22 cellular contexts compared by ENCODE assay signal in genomic region chr16:84656557-84657130, GRCh38. TPM values are rescaled to one million over a fixed set of nuclear protein-coding genes. Genes with fewer than 3 reads are reported as not detected.
DNase-seq lines count a peak whose midpoint lies in the region; ATAC-seq and TF ChIP-seq lines count a peak whose summit lies in the region.
"Had no signal": no experiment of that assay in that cellular context is flagged by ENCODE, and none has a peak within 500 bp of the region (broad histone marks: within the 10 kb centered on the region; RNA-seq: fewer than 3 reads in every experiment).

No MANE protein-coding gene starts in this region.

- H4K20me1 ChIP-seq in BLaER1, result peaks cover 76% of the 10 kb centered on the region

- no peak for DNase-seq in CD4-positive, alpha-beta T cell
- no peak for DNase-seq in activated CD8-positive, alpha-beta T cell treated with anti-CD3 and anti-CD28 coated beads for 36 hours
- DNase-seq in memory B cell (ENCODE audit: low spot score in 2 of 2) (peak in 1 of 2 donors; percentile 30), Ammon's horn (ENCODE audit: low spot score) (no peak), cardiac septum (ENCODE audit: low spot score) (no peak), endothelial cell (ENCODE audit: low spot score) (no peak)
- DNase-seq: glutamatergic neuron; H7; Kasumi-1; NCI-H1048; NCI-H2029; NCI-H446; SJCRH30; stimulated activated CD4-positive, alpha-beta T cell treated with anti-CD3 and anti-CD28 coated beads, Interleukin-1b, Interleukin-23, amount 100 ng/mL, for 48 hours; stimulated activated naive CD4-positive, alpha-beta T cell treated with Interleukin-2 at 50 U/mL for 16 hours; trophoblast cell; WERI-Rb-1 had no signal

- no peak for TF ChIP-seq CTCF in CD4-positive, alpha-beta T cell (IDR thresholded peaks at IDR 0.05)
- TF ChIP-seq CTCF in activated CD8-positive, alpha-beta T cell treated with anti-CD3 and anti-CD28 coated beads for 36 hours (IDR thresholded peaks at IDR 0.05), result no peak
- TF ChIP-seq CTCF in endothelial cell (IDR thresholded peaks at IDR 0.05; ENCODE audit: unreplicated experiment), result no peak

- intact Hi-C loops in CD4-positive, alpha-beta T cell (cut with DNase I, micrococcal nuclease), result no loop called here
- intact Hi-C loops in activated CD8-positive, alpha-beta T cell treated with anti-CD3 and anti-CD28 coated beads for 36 hours (cut with micrococcal nuclease), result no loop called here
- intact Hi-C loops in cardiac septum (cut with DNase I), result no loop called here

- H3K27ac ChIP-seq in BLaER1, result no peak overlapping the region
- H3K27ac ChIP-seq in CD4-positive, alpha-beta T cell (ENCODE audit: low read depth, low read length), result no peak overlapping the region
- H3K27ac ChIP-seq: SJCRH30, WERI-Rb-1 had no signal

- peaks cover 93% of the 10 kb centered on the region for H3K36me3 Mint-ChIP-seq in CD4-positive, alpha-beta T cell (ENCODE audit: low read depth)
- peaks cover 55% of the 10 kb centered on the region for H3K36me3 Mint-ChIP-seq in activated CD8-positive, alpha-beta T cell treated with anti-CD3 and anti-CD28 coated beads for 36 hours (ENCODE audit: low read depth)
- peaks cover 28% of the 10 kb centered on the region for H3K36me3 Mint-ChIP-seq in memory B cell
- H3K36me3 Mint-ChIP-seq in endothelial cell (ENCODE audit: low read depth, unreplicated experiment), result peaks cover 27% of the 10 kb centered on the region

- peak overlapping the region; percentile 20 for H3K4me3 Mint-ChIP-seq in CD4-positive, alpha-beta T cell
- no peak overlapping the region for H3K4me3 Mint-ChIP-seq in activated CD8-positive, alpha-beta T cell treated with anti-CD3 and anti-CD28 coated beads for 36 hours
- H3K4me3 Mint-ChIP-seq in memory B cell, result peak overlapping the region; percentile 82
- H3K4me3 Mint-ChIP-seq in endothelial cell (ENCODE audit: unreplicated experiment), result no peak overlapping the region
- H3K4me3 Mint-ChIP-seq: brain, neural crest cell had no signal

- H3K9me3 ChIP-seq in BLaER1, result no peaks in the 10 kb centered on the region
- H3K9me3 ChIP-seq in CD4-positive, alpha-beta T cell (ENCODE audit: control insufficient read depth, low read length), result no peaks in the 10 kb centered on the region
- H3K9me3 ChIP-seq: SJCRH30 had no signal

- H3K4me2 ChIP-seq in BLaER1, result peak overlapping the region; percentile 29

- H3K4me3 ChIP-seq in BLaER1, result no peak overlapping the region
- H3K4me3 ChIP-seq: SJCRH30 had no signal

- peak overlapping the region; percentile 47 for H3K27ac Mint-ChIP-seq in CD4-positive, alpha-beta T cell
- peak overlapping the region; percentile 46 for H3K27ac Mint-ChIP-seq in activated CD8-positive, alpha-beta T cell treated with anti-CD3 and anti-CD28 coated beads for 36 hours
- H3K27ac Mint-ChIP-seq in memory B cell (peak overlapping the region; percentile 74), endothelial cell (ENCODE audit: unreplicated experiment) (no peak overlapping the region)
- H3K27ac Mint-ChIP-seq: brain, progenitor cell of endocrine pancreas had no signal

- CTCF ChIA-PET in CD4-positive, alpha-beta T cell (lab: Charles Lee), result interaction anchor here (1.0 kb wide), 1 partner anchor 70 kb away, joined by 3 read pairs; no protein-coding TSS in a partner anchor
- CTCF ChIA-PET in activated CD8-positive, alpha-beta T cell treated with anti-CD3 and anti-CD28 coated beads for 36 hours (lab: Charles Lee), result interaction anchor here (2.6 kb wide), 1 partner anchor 15 kb away, joined by 13 read pairs; no protein-coding TSS in a partner anchor

- H3K27me3 Mint-ChIP-seq in CD4-positive, alpha-beta T cell, result no peaks in the 10 kb centered on the region
- no peaks in the 10 kb centered on the region for H3K27me3 Mint-ChIP-seq in activated CD8-positive, alpha-beta T cell treated with anti-CD3 and anti-CD28 coated beads for 36 hours
- no peaks in the 10 kb centered on the region for H3K27me3 Mint-ChIP-seq in memory B cell
- peaks cover 5% of the 10 kb centered on the region for H3K27me3 Mint-ChIP-seq in endothelial cell (ENCODE audit: unreplicated experiment)
- H3K27me3 Mint-ChIP-seq: brain, progenitor cell of endocrine pancreas had no signal

- peaks cover 14% of the 10 kb centered on the region for H3K4me1 ChIP-seq in BLaER1
- H3K4me1 ChIP-seq: SJCRH30 had no signal

- H3K9ac ChIP-seq in BLaER1, result no peak overlapping the region

- H3K4me1 Mint-ChIP-seq in CD4-positive, alpha-beta T cell (ENCODE audit: low read depth), result peaks cover 55% of the 10 kb centered on the region
- peaks cover 43% of the 10 kb centered on the region for H3K4me1 Mint-ChIP-seq in activated CD8-positive, alpha-beta T cell treated with anti-CD3 and anti-CD28 coated beads for 36 hours (ENCODE audit: low read depth)
- H3K4me1 Mint-ChIP-seq in memory B cell (peaks cover 34% of the 10 kb centered on the region), endothelial cell (ENCODE audit: unreplicated experiment) (peaks cover 2% of the 10 kb centered on the region)
- H3K4me1 Mint-ChIP-seq: brain, neural crest cell had no signal

- POLR2A ChIA-PET in CD4-positive, alpha-beta T cell (lab: Charles Lee), result interaction anchor here (1.1 to 1.4 kb wide), 2 partner anchors 9 to 13 kb away, joined by 3 to 4 read pairs; partner anchors contain the start of gene KLHL36
- POLR2A ChIA-PET in activated CD8-positive, alpha-beta T cell treated with anti-CD3 and anti-CD28 coated beads for 36 hours (lab: Charles Lee), result interaction anchor here (1.2 kb wide), 1 partner anchor 29 kb away, joined by 3 read pairs; no protein-coding TSS in a partner anchor

- H3K36me3 ChIP-seq in BLaER1, result peaks cover 98% of the 10 kb centered on the region
- H3K36me3 ChIP-seq: SJCRH30, WERI-Rb-1 had no signal

- ATAC-seq in CD4-positive, alpha-beta T cell (ENCODE audit: poor library complexity), result peak; percentile 28
- ATAC-seq in activated CD8-positive, alpha-beta T cell treated with anti-CD3 and anti-CD28 coated beads for 36 hours, result peak; percentile 34
- ATAC-seq in memory B cell (ENCODE audit: low read depth), result peak; percentile 97
- ATAC-seq: left lobe of liver had no signal

- no peaks in the 10 kb centered on the region for H3K9me3 Mint-ChIP-seq in CD4-positive, alpha-beta T cell
- H3K9me3 Mint-ChIP-seq in activated CD8-positive, alpha-beta T cell treated with anti-CD3 and anti-CD28 coated beads for 36 hours, result no peaks in the 10 kb centered on the region
- no peaks in the 10 kb centered on the region for H3K9me3 Mint-ChIP-seq in memory B cell
- no peaks in the 10 kb centered on the region for H3K9me3 Mint-ChIP-seq in endothelial cell (ENCODE audit: unreplicated experiment)
- H3K9me3 Mint-ChIP-seq: brain, neural crest cell had no signal

- H3K27me3 ChIP-seq in BLaER1, result no peaks in the 10 kb centered on the region
- H3K27me3 ChIP-seq in CD4-positive, alpha-beta T cell (ENCODE audit: control insufficient read depth, insufficient read depth, low read length), result no peaks in the 10 kb centered on the region
- H3K27me3 ChIP-seq: SJCRH30 had no signal

RNA-seq across cellular contexts. Expression of gene KLHL36, which starts 8.3 kb away (rescaled TPM):
- total RNA-seq in CD4-positive, alpha-beta T cell, result 10 to 100 TPM; 76.6 to 78.6 TPM
- 10 to 100 TPM; 41.0 to 44.0 TPM for total RNA-seq in activated CD8-positive, alpha-beta T cell treated with anti-CD3 and anti-CD28 coated beads for 36 hours
- 53.2 TPM for total RNA-seq in cardiac septum
- total RNA-seq in endothelial cell (ENCODE audit: unreplicated experiment), result 40.8 TPM

RNA-seq across cellular contexts. Expression of gene COTL1, which starts 38.8 kb away (rescaled TPM):
- 100 to 1,000 TPM; 179 to 181 TPM for total RNA-seq in CD4-positive, alpha-beta T cell
- 100 to 1,000 TPM; 664 to 677 TPM for total RNA-seq in activated CD8-positive, alpha-beta T cell treated with anti-CD3 and anti-CD28 coated beads for 36 hours
- 11.0 TPM for total RNA-seq in cardiac septum
- total RNA-seq in endothelial cell (ENCODE audit: unreplicated experiment), result 87.3 TPM

RNA-seq across cellular contexts. Expression of gene USP10, which starts 43.2 kb away (rescaled TPM):
- total RNA-seq in CD4-positive, alpha-beta T cell, result 100 to 1,000 TPM in 1 of 2 experiments, 10 to 100 TPM in 1; 99.3 to 106 TPM
- total RNA-seq in activated CD8-positive, alpha-beta T cell treated with anti-CD3 and anti-CD28 coated beads for 36 hours, result 100 to 1,000 TPM; 116 TPM
- total RNA-seq in cardiac septum (53.8 TPM), endothelial cell (ENCODE audit: unreplicated experiment) (81.2 TPM)

Comparison
In these comparisons a context has a peak if more than half of its experiments do, and no peak if none do; other contexts are left out.
1. ATAC-seq: peak in every context shown above with its lines; median percentile 97 in memory B cell; 34 in activated CD8-positive, alpha-beta T cell treated with anti-CD3 and anti-CD28 coated beads for 36 hours; 28 in CD4-positive, alpha-beta T cell.
2. H3K4me3 Mint-ChIP-seq: peak in CD4-positive, alpha-beta T cell (single experiment) and memory B cell (single experiment); none in activated CD8-positive, alpha-beta T cell treated with anti-CD3 and anti-CD28 coated beads for 36 hours (single experiment) and endothelial cell (single experiment).